Comparison of ENCODE assay signal across 2 cellular contexts in the genomic region with DNA sequence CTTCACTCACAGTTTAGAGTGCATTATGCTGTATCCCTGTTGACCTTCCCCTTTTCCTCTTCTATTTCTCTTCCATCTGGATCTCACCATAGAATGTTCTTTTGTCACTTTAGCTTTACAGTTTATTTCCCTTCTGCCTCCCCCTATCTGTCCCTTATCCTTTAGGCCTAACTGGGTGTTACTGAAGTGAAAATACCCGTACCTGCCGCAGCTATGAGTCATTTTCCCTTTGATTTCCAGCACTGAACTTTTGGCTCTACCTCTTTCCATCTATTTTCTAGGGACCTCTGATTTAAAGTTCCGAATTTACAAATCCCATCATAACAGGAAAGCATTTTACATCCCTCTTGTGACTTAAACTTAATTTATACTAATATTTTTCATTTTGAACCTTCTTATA.
TF ChIP-seq lines count a peak whose summit lies in the region.

No MANE protein-coding gene starts in this region.

TF ChIP-seq in endothelial cell of umbilical vein, 7 proteins besides CTCF, POLR2A, EP300 and RAD21:
- no peak for TF ChIP-seq MYC (IDR thresholded peaks at IDR 0.05; ENCODE audit: low read depth, low read length)
- TF ChIP-seq, protein P1, sequence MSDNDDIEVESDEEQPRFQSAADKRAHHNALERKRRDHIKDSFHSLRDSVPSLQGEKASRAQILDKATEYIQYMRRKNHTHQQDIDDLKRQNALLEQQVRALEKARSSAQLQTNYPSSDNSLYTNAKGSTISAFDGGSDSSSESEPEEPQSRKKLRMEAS (IDR thresholded peaks at IDR 0.05; ENCODE audit: insufficient read depth, insufficient read length), result no peak
- no peak for TF ChIP-seq FOS (IDR thresholded peaks at IDR 0.05; ENCODE audit: borderline replicate concordance, insufficient read depth, low read length)
- no peak for TF ChIP-seq GATA2 (IDR thresholded peaks at IDR 0.05; ENCODE audit: insufficient read depth, insufficient read length, low read depth, low read length)
- no peak for TF ChIP-seq POLR2AphosphoS5 (IDR thresholded peaks at IDR 0.05; ENCODE audit: insufficient read depth, low read depth, low read length)
- no peak for TF ChIP-seq EZH2 (IDR thresholded peaks at IDR 0.05; ENCODE audit: borderline replicate concordance, low read depth, low read length, severe bottlenecking)
- TF ChIP-seq JUN (IDR thresholded peaks at IDR 0.05; ENCODE audit: borderline replicate concordance, insufficient read depth, insufficient read length, low read depth), result no peak
TF ChIP-seq in endothelial cell of umbilical vein: peak in this region for 0.

TF ChIP-seq in HepG2, 621 proteins besides CTCF, POLR2A, EP300 and RAD21:
- TF ChIP-seq HNRNPUL1 (IDR thresholded peaks at IDR 0.05; ENCODE audit: low read depth, low read length) (no peak), ZNF383 (CRISPR knock-in tag; IDR thresholded peaks at IDR 0.05; ENCODE audit: borderline replicate concordance) (no peak), ZNF10 (CRISPR knock-in tag; IDR thresholded peaks at IDR 0.05; ENCODE audit: borderline replicate concordance, low read depth) (no peak), NONO (IDR thresholded peaks at IDR 0.05) (no peak), NONO (CRISPR knock-in tag; conservative IDR thresholded peaks at IDR 0.05) (no peak), SRF (IDR thresholded peaks at IDR 0.05; ENCODE audit: low read depth, low read length) (no peak), MXD4 (CRISPR knock-in tag; IDR thresholded peaks at IDR 0.05) (no peak), NR2F2 (IDR thresholded peaks at IDR 0.05; ENCODE audit: borderline replicate concordance, low read depth) (no peak), ZNF576 (CRISPR knock-in tag; IDR thresholded peaks at IDR 0.05) (no peak), ZNF460 (CRISPR knock-in tag; IDR thresholded peaks at IDR 0.05; ENCODE audit: borderline replicate concordance) (no peak), GFI1 (CRISPR knock-in tag; IDR thresholded peaks at IDR 0.05; ENCODE audit: borderline replicate concordance) (no peak), BHLHE40 (IDR thresholded peaks at IDR 0.05; ENCODE audit: low read length) (no peak), ERF (CRISPR knock-in tag; IDR thresholded peaks at IDR 0.05) (no peak), NAIF1 (CRISPR knock-in tag; IDR thresholded peaks at IDR 0.05; ENCODE audit: borderline replicate concordance) (no peak)
- TF ChIP-seq, protein P2, sequence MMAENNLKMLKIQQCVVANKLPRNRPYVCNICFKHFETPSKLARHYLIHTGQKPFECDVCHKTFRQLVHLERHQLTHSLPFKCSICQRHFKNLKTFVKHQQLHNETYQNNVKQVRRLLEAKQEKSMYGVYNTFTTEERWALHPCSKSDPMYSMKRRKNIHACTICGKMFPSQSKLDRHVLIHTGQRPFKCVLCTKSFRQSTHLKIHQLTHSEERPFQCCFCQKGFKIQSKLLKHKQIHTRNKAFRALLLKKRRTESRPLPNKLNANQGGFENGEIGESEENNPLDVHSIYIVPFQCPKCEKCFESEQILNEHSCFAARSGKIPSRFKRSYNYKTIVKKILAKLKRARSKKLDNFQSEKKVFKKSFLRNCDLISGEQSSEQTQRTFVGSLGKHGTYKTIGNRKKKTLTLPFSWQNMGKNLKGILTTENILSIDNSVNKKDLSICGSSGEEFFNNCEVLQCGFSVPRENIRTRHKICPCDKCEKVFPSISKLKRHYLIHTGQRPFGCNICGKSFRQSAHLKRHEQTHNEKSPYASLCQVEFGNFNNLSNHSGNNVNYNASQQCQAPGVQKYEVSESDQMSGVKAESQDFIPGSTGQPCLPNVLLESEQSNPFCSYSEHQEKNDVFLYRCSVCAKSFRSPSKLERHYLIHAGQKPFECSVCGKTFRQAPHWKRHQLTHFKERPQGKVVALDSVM (CRISPR knock-in tag; IDR thresholded peaks at IDR 0.05), result no peak
- TF ChIP-seq, protein P3, sequence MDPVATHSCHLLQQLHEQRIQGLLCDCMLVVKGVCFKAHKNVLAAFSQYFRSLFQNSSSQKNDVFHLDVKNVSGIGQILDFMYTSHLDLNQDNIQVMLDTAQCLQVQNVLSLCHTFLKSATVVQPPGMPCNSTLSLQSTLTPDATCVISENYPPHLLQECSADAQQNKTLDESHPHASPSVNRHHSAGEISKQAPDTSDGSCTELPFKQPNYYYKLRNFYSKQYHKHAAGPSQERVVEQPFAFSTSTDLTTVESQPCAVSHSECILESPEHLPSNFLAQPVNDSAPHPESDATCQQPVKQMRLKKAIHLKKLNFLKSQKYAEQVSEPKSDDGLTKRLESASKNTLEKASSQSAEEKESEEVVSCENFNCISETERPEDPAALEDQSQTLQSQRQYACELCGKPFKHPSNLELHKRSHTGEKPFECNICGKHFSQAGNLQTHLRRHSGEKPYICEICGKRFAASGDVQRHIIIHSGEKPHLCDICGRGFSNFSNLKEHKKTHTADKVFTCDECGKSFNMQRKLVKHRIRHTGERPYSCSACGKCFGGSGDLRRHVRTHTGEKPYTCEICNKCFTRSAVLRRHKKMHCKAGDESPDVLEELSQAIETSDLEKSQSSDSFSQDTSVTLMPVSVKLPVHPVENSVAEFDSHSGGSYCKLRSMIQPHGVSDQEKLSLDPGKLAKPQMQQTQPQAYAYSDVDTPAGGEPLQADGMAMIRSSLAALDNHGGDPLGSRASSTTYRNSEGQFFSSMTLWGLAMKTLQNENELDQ (CRISPR knock-in tag; IDR thresholded peaks at IDR 0.05; ENCODE audit: borderline replicate concordance), result no peak
